Comparison of ENCODE assay signal across 18 cellular contexts in genomic region chr7:94660006-94660405, GRCh38. TPM values are rescaled to one million over a fixed set of nuclear protein-coding genes. Genes with fewer than 3 reads are reported as not detected.
A peak's percentile ranks its signal among the peaks of the same experiment; 100 is the strongest.
DNase-seq lines count a peak whose midpoint lies in the region; ATAC-seq and TF ChIP-seq lines count a peak whose summit lies in the region.
"Had no signal": no experiment of that assay in that cellular context is flagged by ENCODE, and none has a peak within 500 bp of the region (broad histone marks: within the 10 kb centered on the region; RNA-seq: fewer than 3 reads in every experiment).

No MANE protein-coding gene starts in this region.

- dilution Hi-C loops in mammary epithelial cell (cut with HindIII; ENCODE audit: low sequenced_read_pairs): no loop called here

- H3K9me3 ChIP-seq in breast epithelium: no peaks in the 10 kb centered on the region
- peaks cover 4% of the 10 kb centered on the region for H3K9me3 ChIP-seq in mammary epithelial cell (replicated peaks; ENCODE audit: insufficient read depth, low read length)
- H3K9me3 ChIP-seq in Panc1 (ENCODE audit: control insufficient read depth, insufficient read depth, low read depth, low read length): no peaks in the 10 kb centered on the region
- H3K9me3 ChIP-seq: SJCRH30 had no signal

- H3K4me1 Mint-ChIP-seq in type B pancreatic cell (ENCODE audit: unreplicated experiment): peaks cover under 1% of the 10 kb centered on the region

- no TSS peak for BruUV-seq in mammary epithelial cell (replicated peaks; lab: Mats Ljungman, UMichigan)
- no TSS peak for BruUV-seq in Panc1 (replicated peaks; lab: Mats Ljungman, UMichigan)

- TF ChIP-seq POLR2A in breast epithelium (IDR thresholded peaks at IDR 0.05): no peak

- H3K9me3 Mint-ChIP-seq in type B pancreatic cell: no peaks in the 10 kb centered on the region

- H3K23ac ChIP-seq in mesendoderm (ENCODE audit: low read length): no peak overlapping the region

- no peak overlapping the region for H3K18ac ChIP-seq in mesendoderm (ENCODE audit: low read length)

- H3K56ac ChIP-seq in mesendoderm (ENCODE audit: low read length): no peak overlapping the region

- H3K27me3 ChIP-seq in breast epithelium (no peaks in the 10 kb centered on the region), mammary epithelial cell (ENCODE audit: insufficient read depth, low read length) (no peaks in the 10 kb centered on the region), Panc1 (ENCODE audit: control insufficient read depth, insufficient read depth, low read length) (no peaks in the 10 kb centered on the region), mesendoderm (ENCODE audit: insufficient read depth, low read length, poor library complexity) (no peaks in the 10 kb centered on the region)
- H3K27me3 ChIP-seq: SJCRH30 had no signal

- H4K8ac ChIP-seq in mesendoderm (ENCODE audit: low read depth, low read length): no peak overlapping the region

- H2BK15ac ChIP-seq in mesendoderm (replicated peaks; ENCODE audit: low read depth): no peak overlapping the region

- POLR2A ChIA-PET in Panc1 (lab: Charles Lee): no interaction called here

- H3K4me3 ChIP-seq in breast epithelium: no peak overlapping the region
- H3K4me3 ChIP-seq in mammary epithelial cell (replicated peaks in 1 of 3; ENCODE audit: insufficient read depth in 1 of 3, low read depth in 2 of 3, low read length in 3 of 3): no peak overlapping the region
- H3K4me3 ChIP-seq in Panc1 (ENCODE audit: low read depth in 2 of 2, low read length in 2 of 2): no peak overlapping the region
- no peak overlapping the region for H3K4me3 ChIP-seq in mesendoderm (ENCODE audit: low read length)
- H3K4me3 ChIP-seq: K562, PC-9, SJCRH30 had no signal

- H4K20me1 ChIP-seq in mammary epithelial cell (ENCODE audit: insufficient read depth, low read length): no peaks in the 10 kb centered on the region

- no peak for TF ChIP-seq CTCF in breast epithelium (IDR thresholded peaks at IDR 0.05)
- TF ChIP-seq CTCF in mammary epithelial cell (conservative IDR thresholded peaks at IDR 0.05 in 1 of 2, IDR thresholded peaks at IDR 0.05 in 1 of 2; ENCODE audit: extremely low read depth in 1 of 2, insufficient read depth in 1 of 2, low read depth in 1 of 2, low read length in 2 of 2): no peak
- TF ChIP-seq CTCF in Panc1 (IDR thresholded peaks at IDR 0.05): no peak
- no peak for TF ChIP-seq CTCF in type B pancreatic cell (conservative IDR thresholded peaks at IDR 0.05)

- H3K36me3 Mint-ChIP-seq in type B pancreatic cell: peaks cover 22% of the 10 kb centered on the region

- H3K79me1 ChIP-seq in mesendoderm (ENCODE audit: low read length): peaks cover 1% of the 10 kb centered on the region

- H3K79me2 ChIP-seq in mammary epithelial cell (ENCODE audit: insufficient read depth, low read length): peaks cover 57% of the 10 kb centered on the region
- peaks cover 8% of the 10 kb centered on the region for H3K79me2 ChIP-seq in mesendoderm (ENCODE audit: control insufficient read depth, insufficient read depth, low read length)

- ATAC-seq in Panc1: no peak
- ATAC-seq in GM18517 (IDR thresholded peaks at IDR 0.05; ENCODE audit: unreplicated experiment): no peak
- ATAC-seq: K562 had no signal

- H2BK5ac ChIP-seq in mesendoderm (ENCODE audit: low read length): no peak overlapping the region

- H3K27ac Mint-ChIP-seq in type B pancreatic cell: no peak overlapping the region
- H3K27ac Mint-ChIP-seq: CD8-positive, alpha-beta memory T cell had no signal

- in situ Hi-C loops in mammary epithelial cell (cut with MboI; ENCODE audit: low sequenced_read_pairs in 2 of 2) (no loop called here), Panc1 (cut with HindIII; ENCODE audit: low pct_unique_long_range_greater_than_20kb, low sequenced_read_pairs) (no loop called here)

- no peak overlapping the region for H3K9ac ChIP-seq in mammary epithelial cell (ENCODE audit: insufficient read depth, low read length)
- H3K9ac ChIP-seq in mesendoderm (ENCODE audit: low read length): no peak overlapping the region

- H3K27me3 Mint-ChIP-seq in type B pancreatic cell: no peaks in the 10 kb centered on the region

- H3K4me2 ChIP-seq in mammary epithelial cell (ENCODE audit: insufficient read depth, low read depth, low read length): no peak overlapping the region
- no peak overlapping the region for H3K4me2 ChIP-seq in mesendoderm (ENCODE audit: low read length)
- H3K4me2 ChIP-seq: PC-9 had no signal

- no peaks in the 10 kb centered on the region for H3K4me1 ChIP-seq in breast epithelium
- H3K4me1 ChIP-seq in mammary epithelial cell (ENCODE audit: insufficient read depth, low read length): no peaks in the 10 kb centered on the region
- H3K4me1 ChIP-seq in Panc1 (ENCODE audit: control insufficient read depth, insufficient read depth, low read length): no peaks in the 10 kb centered on the region
- no peaks in the 10 kb centered on the region for H3K4me1 ChIP-seq in mesendoderm (ENCODE audit: control insufficient read depth, low read depth, low read length)

- H3K27ac ChIP-seq in breast epithelium (peak overlapping the region; percentile 5 to 10), mammary epithelial cell (ENCODE audit: insufficient read depth, low read depth, low read length) (no peak overlapping the region), Panc1 (ENCODE audit: low read length) (0 out of 2 replicates have a peak overlapping the region, but pooled peaks have one; percentile 1), mesendoderm (ENCODE audit: low read depth, low read length) (no peak overlapping the region)
- H3K27ac ChIP-seq: PC-9, SJCRH30 had no signal

- no peak overlapping the region for H4K5ac ChIP-seq in mesendoderm (ENCODE audit: low read length)

- H2BK120ac ChIP-seq in mesendoderm (ENCODE audit: low read depth, low read length): no peak overlapping the region

- DNase-seq in breast epithelium (ENCODE audit: low spot score in 2 of 2): no peak
- no peak for DNase-seq in mammary epithelial cell
- no peak for DNase-seq in Panc1 (ENCODE audit: low read depth, low spot score)
- peak; percentile 9 for DNase-seq in fibroblast of gingiva (ENCODE audit: low read depth)
- DNase-seq in type B pancreatic cell (ENCODE audit: extremely low spot score, unreplicated experiment): no peak
- no peak for DNase-seq in head of caudate nucleus
- no peak for DNase-seq in mesendoderm
- DNase-seq: C1 segment of cervical spinal cord; CD8-positive, alpha-beta memory T cell; NCI-H1417; NCI-H187; NCI-H2227 treated with DMSO at 0.1 percent for 48 hours; NCI-H510A treated with DMSO at 0.1 percent for 48 hours; NCI-H774; PC-9; SJCRH30 had no signal

- no peak overlapping the region for H3K4ac ChIP-seq in mesendoderm (ENCODE audit: low read depth, low read length)

- CTCF ChIA-PET in mammary epithelial cell (lab: Charles Lee; ENCODE audit: low non-redundant PET): no interaction called here
- CTCF ChIA-PET in Panc1 (lab: Charles Lee): no interaction called here

- peak overlapping the region; percentile 49 for H3K4me3 Mint-ChIP-seq in type B pancreatic cell
- H3K4me3 Mint-ChIP-seq: CD8-positive, alpha-beta memory T cell had no signal

- H2AFZ ChIP-seq in mammary epithelial cell (ENCODE audit: low read depth, low read length): no peak overlapping the region
- H2AFZ ChIP-seq: PC-9 had no signal

- intact Hi-C loops in breast epithelium (cut with DNase I; ENCODE audit: low total_unique reads): no loop called here
- intact Hi-C loops in mammary epithelial cell (cut with micrococcal nuclease): no loop called here
- intact Hi-C loops in Panc1 (cut with micrococcal nuclease; ENCODE audit: unreplicated experiment): no loop called here
- intact Hi-C loops in head of caudate nucleus (cut with DNase I): no loop called here

- H2AK5ac ChIP-seq in mesendoderm (ENCODE audit: low read length): no peak overlapping the region

- H3K36me3 ChIP-seq in breast epithelium (no peaks in the 10 kb centered on the region), mammary epithelial cell (ENCODE audit: insufficient read depth, low read length) (no peaks in the 10 kb centered on the region), Panc1 (ENCODE audit: control insufficient read depth, insufficient read depth, low read length) (no peaks in the 10 kb centered on the region), mesendoderm (ENCODE audit: control insufficient read depth, insufficient read depth, low read length) (no peaks in the 10 kb centered on the region)

RNA-seq across cellular contexts. Expression of gene SGCE, which starts 4.1 kb away (rescaled TPM):
- total RNA-seq in breast epithelium: 100 to 1,000 TPM in 1 of 3 donors, 10 to 100 TPM in 2; 90.7 to 107 (median 92.2) TPM
- 10 to 100 TPM; 61.3 to 74.7 TPM for total RNA-seq in mammary epithelial cell
- 37.1 TPM for polyA plus RNA-seq in mammary epithelial cell
- polyA minus RNA-seq in mammary epithelial cell: 20.8 TPM
- 32.0 TPM for total RNA-seq in Panc1 (2021; ENCODE audit: unreplicated experiment)
- 36.6 TPM for polyA plus RNA-seq in Panc1 (2012; ENCODE audit: insufficient read length)
- total RNA-seq in type B pancreatic cell (ENCODE audit: low replicate concordance): 30.9 and 39.8 TPM in 2 replicates
- 19.7 TPM for polyA plus RNA-seq in mesendoderm (2013, experiment 1 of 2)
- 20.6 TPM for polyA plus RNA-seq in mesendoderm (2013, experiment 2 of 2)

Comparison
In these comparisons a context has a peak if more than half of its experiments do, and no peak if none do; other contexts are left out.
1. H3K27ac ChIP-seq: peak in breast epithelium (2 of 2) and Panc1 (single experiment); none in mammary epithelial cell (single experiment) and mesendoderm (single experiment).